8 cellular contexts compared by ENCODE assay signal in the genomic region with DNA sequence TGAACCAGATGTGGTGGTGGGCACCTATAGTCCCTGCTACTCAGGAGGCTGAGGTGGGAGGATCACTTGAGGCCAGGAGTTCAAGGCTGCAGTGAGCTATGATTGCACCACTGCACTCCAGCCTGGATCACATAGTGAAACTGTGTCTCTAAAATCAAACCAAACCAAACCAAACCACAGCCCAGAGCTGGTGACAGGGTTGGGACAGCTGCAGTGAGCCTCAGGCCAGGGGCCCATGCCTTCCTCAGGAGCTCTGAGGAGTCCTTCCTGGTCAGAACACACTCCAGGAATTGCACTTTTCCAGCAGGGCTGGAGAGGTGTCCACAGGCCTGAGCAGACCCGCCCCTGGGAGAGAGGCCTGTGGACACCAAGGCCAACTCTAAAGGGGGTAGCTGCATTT. TPM values are rescaled to one million over a fixed set of nuclear protein-coding genes. Genes with fewer than 3 reads are reported as not detected.
"Had no signal": no experiment of that assay in that cellular context is flagged by ENCODE, and none has a peak within 500 bp of the region (broad histone marks: within the 10 kb centered on the region; RNA-seq: fewer than 3 reads in every experiment).

No MANE protein-coding gene starts in this region.

- H3K4me3 ChIP-seq: GM23248 had no signal

- DNase-seq: GM23248, H9, HCEC 1CT, IMR-90 had no signal

- H3K9me3 Mint-ChIP-seq: H9 had no signal

- H3K9ac ChIP-seq: GM23248 had no signal

- FAIRE-seq: H1, H54, HTR-8/SVneo had no signal

- H3K27ac Mint-ChIP-seq: H9 had no signal

- H3K27ac ChIP-seq: GM23248 had no signal

- H2AFZ ChIP-seq: GM23248 had no signal

- H3K4me3 Mint-ChIP-seq: H9 had no signal

RNA-seq across cellular contexts. Expression of a gene that starts 32.5 kb away (rescaled TPM):
- total RNA-seq: GM23248, H1, H9, HT-29, IMR-90 had no signal
- polyA plus RNA-seq: GM23248, H1, IMR-90 had no signal
